6 cellular contexts compared by ENCODE assay signal in the genomic region with DNA sequence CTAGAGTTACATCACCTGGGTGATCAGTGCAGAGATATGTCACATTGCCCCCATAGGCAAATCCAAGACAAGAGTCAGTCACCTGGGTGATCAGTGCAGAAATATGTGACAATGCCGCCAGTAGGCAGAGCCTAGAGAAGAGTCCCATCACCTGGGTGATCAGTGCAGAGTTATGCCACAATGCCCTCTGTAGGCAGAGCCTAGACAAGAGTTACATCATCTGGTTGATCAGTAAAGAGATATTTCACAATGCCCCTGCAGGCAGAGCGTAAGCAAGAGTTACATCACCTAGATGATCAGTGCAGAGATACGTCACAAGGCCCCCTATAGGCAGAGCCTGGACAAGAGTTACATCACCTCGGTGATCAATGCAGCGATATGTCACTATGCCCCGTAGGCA.
DNase-seq lines count a peak whose midpoint lies in the region; ATAC-seq and TF ChIP-seq lines count a peak whose summit lies in the region.
"Not testable (repeated sequence)": the region's sequence is repeated elsewhere in the genome, so short reads cannot be mapped to it uniquely, and the experiment has no call there.

No MANE protein-coding gene starts in this region.

- not testable (repeated sequence) for H3K9me3 ChIP-seq in HEK293 (ENCODE audit: control insufficient read depth, insufficient read depth, low read depth, low read length)

- not testable (repeated sequence) for H3K27me3 Mint-ChIP-seq in Calu3 (ENCODE audit: unreplicated experiment); activated naive CD4-positive, alpha-beta T cell treated with anti-CD3 and anti-CD28 coated beads for 36 hours (ENCODE audit: low read depth); osteocyte (ENCODE audit: unreplicated experiment)

- not testable (repeated sequence) for H3K36me3 Mint-ChIP-seq in Calu3 (ENCODE audit: insufficient read depth, unreplicated experiment); activated naive CD4-positive, alpha-beta T cell treated with anti-CD3 and anti-CD28 coated beads for 36 hours (ENCODE audit: low read depth); osteocyte (ENCODE audit: unreplicated experiment); stimulated activated effector memory CD8-positive, alpha-beta T cell treated with anti-CD3 and anti-CD28 coated beads, Interleukin-12 subunit alpha, Interleukin-12 subunit beta, amount 100 ng/mL, for 72 hours

- H3K27ac Mint-ChIP-seq in Calu3 (ENCODE audit: unreplicated experiment); activated naive CD4-positive, alpha-beta T cell treated with anti-CD3 and anti-CD28 coated beads for 36 hours; osteocyte (ENCODE audit: unreplicated experiment); stimulated activated effector memory CD8-positive, alpha-beta T cell treated with anti-CD3 and anti-CD28 coated beads, Interleukin-12 subunit alpha, Interleukin-12 subunit beta, amount 100 ng/mL, for 72 hours: not testable (repeated sequence)

- intact Hi-C loops in Calu3 (cut with micrococcal nuclease; ENCODE audit: unreplicated experiment); activated naive CD4-positive, alpha-beta T cell treated with anti-CD3 and anti-CD28 coated beads for 36 hours (cut with micrococcal nuclease): not testable (repeated sequence)

- ATAC-seq in stimulated activated effector memory CD8-positive, alpha-beta T cell treated with anti-CD3 and anti-CD28 coated beads, Interleukin-12 subunit alpha, Interleukin-12 subunit beta, amount 100 ng/mL, for 72 hours: peak; percentile 8

- H3K4me3 ChIP-seq in HEK293 (ENCODE audit: low read depth, low read length): not testable (repeated sequence)

- not testable (repeated sequence) for H3K4me3 Mint-ChIP-seq in Calu3 (ENCODE audit: low read depth, unreplicated experiment); activated naive CD4-positive, alpha-beta T cell treated with anti-CD3 and anti-CD28 coated beads for 36 hours; osteocyte (ENCODE audit: unreplicated experiment); stimulated activated effector memory CD8-positive, alpha-beta T cell treated with anti-CD3 and anti-CD28 coated beads, Interleukin-12 subunit alpha, Interleukin-12 subunit beta, amount 100 ng/mL, for 72 hours

- CTCF ChIA-PET in Calu3 (lab: Charles Lee); HEK293 (lab: Yijun Ruan, JAX); activated naive CD4-positive, alpha-beta T cell treated with anti-CD3 and anti-CD28 coated beads for 36 hours (lab: Charles Lee): not testable (repeated sequence)

- TF ChIP-seq CTCF in Calu3 (IDR thresholded peaks at IDR 0.05; ENCODE audit: unreplicated experiment); HEK293 (tag by site-specific recombination; IDR thresholded peaks at IDR 0.05); osteocyte (IDR thresholded peaks at IDR 0.05): not testable (repeated sequence)

- POLR2A ChIA-PET in HEK293 (lab: Yijun Ruan, JAX): not testable (repeated sequence)

- BruUV-seq in Calu3 (replicated peaks; lab: Mats Ljungman, UMichigan): not testable (repeated sequence)

- H3K4me1 ChIP-seq in HEK293 (ENCODE audit: control insufficient read depth, insufficient read depth, low read length): not testable (repeated sequence)

- peak; percentile 43 for DNase-seq in Calu3
- peak; percentile 33 for DNase-seq in activated CD8-positive, alpha-beta memory T cell treated with anti-CD3 and anti-CD28 coated beads for 24 hours
- DNase-seq in activated naive CD4-positive, alpha-beta T cell treated with anti-CD3 and anti-CD28 coated beads for 36 hours: peak; percentile 12
- peak; percentile 32 for DNase-seq in osteocyte (ENCODE audit: extremely low spot score, unreplicated experiment)
- not testable (repeated sequence) for DNase-seq in stimulated activated effector memory CD8-positive, alpha-beta T cell treated with anti-CD3 and anti-CD28 coated beads, Interleukin-12 subunit alpha, Interleukin-12 subunit beta, amount 100 ng/mL, for 72 hours (ENCODE audit: low spot score in 2 of 2)

- not testable (repeated sequence) for H3K36me3 ChIP-seq in HEK293 (ENCODE audit: control insufficient read depth in 2 of 2, insufficient read depth in 1 of 2, low read length in 2 of 2)

- not testable (repeated sequence) for H3K27ac ChIP-seq in HEK293 (ENCODE audit: extremely low read depth, low read depth, low read length)

- not testable (repeated sequence) for H3K4me1 Mint-ChIP-seq in Calu3 (ENCODE audit: low read depth, unreplicated experiment); activated naive CD4-positive, alpha-beta T cell treated with anti-CD3 and anti-CD28 coated beads for 36 hours (ENCODE audit: low read depth); osteocyte (ENCODE audit: unreplicated experiment); stimulated activated effector memory CD8-positive, alpha-beta T cell treated with anti-CD3 and anti-CD28 coated beads, Interleukin-12 subunit alpha, Interleukin-12 subunit beta, amount 100 ng/mL, for 72 hours

- not testable (repeated sequence) for H3K9me3 Mint-ChIP-seq in Calu3 (ENCODE audit: low read depth, unreplicated experiment); activated naive CD4-positive, alpha-beta T cell treated with anti-CD3 and anti-CD28 coated beads for 36 hours; osteocyte (ENCODE audit: unreplicated experiment); stimulated activated effector memory CD8-positive, alpha-beta T cell treated with anti-CD3 and anti-CD28 coated beads, Interleukin-12 subunit alpha, Interleukin-12 subunit beta, amount 100 ng/mL, for 72 hours

TF ChIP-seq in HEK293, 187 proteins besides CTCF, POLR2A, EP300 and RAD21 (continues in another document):
- TF ChIP-seq, protein P1, sequence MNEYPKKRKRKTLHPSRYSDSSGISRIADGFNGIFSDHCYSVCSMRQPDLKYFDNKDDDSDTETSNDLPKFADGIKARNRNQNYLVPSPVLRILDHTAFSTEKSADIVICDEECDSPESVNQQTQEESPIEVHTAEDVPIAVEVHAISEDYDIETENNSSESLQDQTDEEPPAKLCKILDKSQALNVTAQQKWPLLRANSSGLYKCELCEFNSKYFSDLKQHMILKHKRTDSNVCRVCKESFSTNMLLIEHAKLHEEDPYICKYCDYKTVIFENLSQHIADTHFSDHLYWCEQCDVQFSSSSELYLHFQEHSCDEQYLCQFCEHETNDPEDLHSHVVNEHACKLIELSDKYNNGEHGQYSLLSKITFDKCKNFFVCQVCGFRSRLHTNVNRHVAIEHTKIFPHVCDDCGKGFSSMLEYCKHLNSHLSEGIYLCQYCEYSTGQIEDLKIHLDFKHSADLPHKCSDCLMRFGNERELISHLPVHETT (tag by site-specific recombination; IDR thresholded peaks at IDR 0.05): 0 out of 2 replicates have a peak, but pooled peaks have one; percentile 56
- TF ChIP-seq, protein P2, sequence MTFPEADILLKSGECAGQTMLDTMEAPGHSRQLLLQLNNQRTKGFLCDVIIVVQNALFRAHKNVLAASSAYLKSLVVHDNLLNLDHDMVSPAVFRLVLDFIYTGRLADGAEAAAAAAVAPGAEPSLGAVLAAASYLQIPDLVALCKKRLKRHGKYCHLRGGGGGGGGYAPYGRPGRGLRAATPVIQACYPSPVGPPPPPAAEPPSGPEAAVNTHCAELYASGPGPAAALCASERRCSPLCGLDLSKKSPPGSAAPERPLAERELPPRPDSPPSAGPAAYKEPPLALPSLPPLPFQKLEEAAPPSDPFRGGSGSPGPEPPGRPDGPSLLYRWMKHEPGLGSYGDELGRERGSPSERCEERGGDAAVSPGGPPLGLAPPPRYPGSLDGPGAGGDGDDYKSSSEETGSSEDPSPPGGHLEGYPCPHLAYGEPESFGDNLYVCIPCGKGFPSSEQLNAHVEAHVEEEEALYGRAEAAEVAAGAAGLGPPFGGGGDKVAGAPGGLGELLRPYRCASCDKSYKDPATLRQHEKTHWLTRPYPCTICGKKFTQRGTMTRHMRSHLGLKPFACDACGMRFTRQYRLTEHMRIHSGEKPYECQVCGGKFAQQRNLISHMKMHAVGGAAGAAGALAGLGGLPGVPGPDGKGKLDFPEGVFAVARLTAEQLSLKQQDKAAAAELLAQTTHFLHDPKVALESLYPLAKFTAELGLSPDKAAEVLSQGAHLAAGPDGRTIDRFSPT (tag by site-specific recombination; IDR thresholded peaks at IDR 0.05): 0 out of 2 replicates have a peak, but pooled peaks have one; percentile 28
- TF ChIP-seq ZNF558 (tag by site-specific recombination; IDR thresholded peaks at IDR 0.05) (0 out of 2 replicates have a peak, but pooled peaks have one; percentile 21), ZFP69B (tag by site-specific recombination; IDR thresholded peaks at IDR 0.05) (peak; percentile 53; the same call in 1 of the 2 replicates), ZNF335 (tag by site-specific recombination; conservative IDR thresholded peaks at IDR 0.05) (0 out of 2 replicates have a peak, but pooled peaks have one; percentile 18), ZBTB21 (tag by site-specific recombination; IDR thresholded peaks at IDR 0.05) (peak; percentile 75), ZNF660 (tag by site-specific recombination; IDR thresholded peaks at IDR 0.05) (0 out of 2 replicates have a peak, but pooled peaks have one; percentile 60)
- TF ChIP-seq, protein P3, sequence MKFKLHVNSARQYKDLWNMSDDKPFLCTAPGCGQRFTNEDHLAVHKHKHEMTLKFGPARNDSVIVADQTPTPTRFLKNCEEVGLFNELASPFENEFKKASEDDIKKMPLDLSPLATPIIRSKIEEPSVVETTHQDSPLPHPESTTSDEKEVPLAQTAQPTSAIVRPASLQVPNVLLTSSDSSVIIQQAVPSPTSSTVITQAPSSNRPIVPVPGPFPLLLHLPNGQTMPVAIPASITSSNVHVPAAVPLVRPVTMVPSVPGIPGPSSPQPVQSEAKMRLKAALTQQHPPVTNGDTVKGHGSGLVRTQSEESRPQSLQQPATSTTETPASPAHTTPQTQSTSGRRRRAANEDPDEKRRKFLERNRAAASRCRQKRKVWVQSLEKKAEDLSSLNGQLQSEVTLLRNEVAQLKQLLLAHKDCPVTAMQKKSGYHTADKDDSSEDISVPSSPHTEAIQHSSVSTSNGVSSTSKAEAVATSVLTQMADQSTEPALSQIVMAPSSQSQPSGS (tag by site-specific recombination; IDR thresholded peaks at IDR 0.05; ENCODE audit: low read depth): peak; percentile 91
